In genomic region chr2:95043300-95043786, GRCh38 we compare ENCODE assay signal across 9 cellular contexts. TPM values are rescaled to one million over a fixed set of nuclear protein-coding genes. Genes with fewer than 3 reads are reported as not detected.
DNase-seq lines count a peak whose midpoint lies in the region; ATAC-seq and TF ChIP-seq lines count a peak whose summit lies in the region.
"Had no signal": no experiment of that assay in that cellular context is flagged by ENCODE, and none has a peak within 500 bp of the region (broad histone marks: within the 10 kb centered on the region; RNA-seq: fewer than 3 reads in every experiment).

No MANE protein-coding gene starts in this region.

- H3K4me1 ChIP-seq in adrenal gland (replicated peaks in 1 of 2) (peaks cover 0 to 4% of the 10 kb centered on the region in 2 donors), OCI-LY7 (ENCODE audit: insufficient read depth, low read length, poor library complexity, severe bottlenecking) (no peaks in the 10 kb centered on the region)

- no peaks in the 10 kb centered on the region for H4K20me1 ChIP-seq in OCI-LY7 (ENCODE audit: insufficient read depth, low read length)

- no peaks in the 10 kb centered on the region for H3K36me3 ChIP-seq in adrenal gland (replicated peaks in 1 of 2)
- H3K36me3 ChIP-seq in OCI-LY7 (ENCODE audit: insufficient read depth, low read length), result no peaks in the 10 kb centered on the region

- CTCF ChIA-PET in OCI-LY7 (lab: Charles Lee; ENCODE audit: unreplicated experiment), result no interaction called here

- no peak overlapping the region for H3K4me3 ChIP-seq in adrenal gland
- no peak overlapping the region for H3K4me3 ChIP-seq in OCI-LY7 (ENCODE audit: low read depth, low read length, poor library complexity, severe bottlenecking)
- H3K4me3 ChIP-seq: SK-N-MC had no signal

- H2AFZ ChIP-seq in OCI-LY7 (ENCODE audit: low read length), result no peak overlapping the region

- no peaks in the 10 kb centered on the region for H3K27me3 ChIP-seq in adrenal gland

- H3K4me2 ChIP-seq in OCI-LY7 (ENCODE audit: low read length), result no peak overlapping the region

- H3K27ac ChIP-seq in adrenal gland (peak overlapping the region in 1 of 5 donors; percentile 13), OCI-LY7 (ENCODE audit: low read depth, low read length, poor library complexity, severe bottlenecking) (no peak overlapping the region)
- H3K27ac ChIP-seq: SK-N-MC had no signal

- no TSS peak for BruUV-seq in OCI-LY7 (replicated peaks; lab: Mats Ljungman, UMichigan)

- ATAC-seq in GM19467 (IDR thresholded peaks at IDR 0.05; ENCODE audit: unreplicated experiment), result no peak

- POLR2A ChIA-PET in OCI-LY7 (lab: Charles Lee), result no interaction called here

- intact Hi-C loops in adrenal gland (cut with DNase I) (no loop called here), OCI-LY7 (cut with micrococcal nuclease; ENCODE audit: unreplicated experiment) (no loop called here)

- no peaks in the 10 kb centered on the region for H3K9me2 ChIP-seq in OCI-LY7 (ENCODE audit: insufficient read depth, low read length)

- H3K9me3 ChIP-seq in adrenal gland (replicated peaks in 1 of 3), result no peaks in the 10 kb centered on the region
- no peaks in the 10 kb centered on the region for H3K9me3 ChIP-seq in OCI-LY7 (ENCODE audit: low read length)

- TF ChIP-seq CTCF in adrenal gland (IDR thresholded peaks at IDR 0.05) (no peak), OCI-LY7 (conservative IDR thresholded peaks at IDR 0.05; ENCODE audit: low read length) (no peak)

- 11 to 28% (median 14%) methylated on average over 6 to 11 of the region's 11 CpGs for WGBS in adrenal gland, 4 donors

- TF ChIP-seq POLR2A in adrenal gland (IDR thresholded peaks at IDR 0.05), result no peak

- no peaks in the 10 kb centered on the region for H3K79me2 ChIP-seq in OCI-LY7 (ENCODE audit: insufficient read depth, low read depth, low read length)

- DNase-seq in NCI-H1417 (lab: John Stamatoyannopoulos, UW) (peak; percentile 48 to 85 (median 72)), NCI-H1417 treated with DMSO at 0.1 percent for 48 hours (lab: John Stamatoyannopoulos, UW) (no peak), HS-5 (ENCODE audit: low read depth) (peak; percentile 14), adrenal gland (peak; percentile 84 to 92 (median 91)), hippocampal formation (lab: John Stamatoyannopoulos, UW) (peak; percentile 82 to 84), stromal cell of bone marrow (ENCODE audit: low read depth) (peak; percentile 34), OCI-LY7 (ENCODE audit: low spot score) (no peak)

RNA-seq across cellular contexts. Expression of gene MAL, which starts 17.8 kb away (rescaled TPM):
- under 1 TPM in 4 of 8 donors, not detected in 4; 0.32 to 0.69 (median 0.55) TPM for total RNA-seq in adrenal gland
- 1 to 10 TPM; 1.1 to 4.5 (median 1.2) TPM for polyA plus RNA-seq in adrenal gland
- total RNA-seq in OCI-LY7 (2014; rRNA removed; shearing (Covaris generic)), result not detected in 2 replicates
- not detected in 2 replicates for total RNA-seq in OCI-LY7 (2022)

Comparison
In these comparisons a context has a peak if more than half of its experiments do, and no peak if none do; other contexts are left out.
1. DNase-seq: peak in NCI-H1417 (3 of 3), HS-5 (single experiment), adrenal gland (7 of 7), hippocampal formation (2 of 2) and stromal cell of bone marrow (single experiment); none in NCI-H1417 treated with DMSO at 0.1 percent for 48 hours (single experiment) and OCI-LY7 (single experiment).